In genomic region chr2:237723023-237723422, GRCh38 we compare ENCODE assay signal across 23 cellular contexts.
A peak's percentile ranks its signal among the peaks of the same experiment; 100 is the strongest.
DNase-seq lines count a peak whose midpoint lies in the region; ATAC-seq and TF ChIP-seq lines count a peak whose summit lies in the region.
"Had no signal": no experiment of that assay in that cellular context is flagged by ENCODE, and none has a peak within 500 bp of the region (broad histone marks: within the 10 kb centered on the region; RNA-seq: fewer than 3 reads in every experiment).

No MANE protein-coding gene starts in this region.

- 56 to 86% methylated on average over 1 of the region's 1 CpG for WGBS in sigmoid colon, 2 donors

- no peak for DNase-seq in CD4-positive, CD25-positive, alpha-beta regulatory T cell
- DNase-seq in SJCRH30 (no peak), sigmoid colon (no peak), NCI-H774 (lab: John Stamatoyannopoulos, UW) (no peak), NCI-H2081 (lab: John Stamatoyannopoulos, UW) (no peak), LoVo (ENCODE audit: low spot score) (no peak)
- no peak for DNase-seq in effector memory CD8-positive, alpha-beta T cell
- DNase-seq: amygdala; DMS79 treated with DMSO at 0.1 percent for 48 hours; GDM1; Karpas-422; left lung; NCI-H2081 treated with DMSO at 0.1 percent for 48 hours; NCI-H2227 treated with DMSO at 0.1 percent for 48 hours; stimulated activated CD8-positive, alpha-beta memory T cell treated with anti-CD3 and anti-CD28 coated beads, Interleukin-4, amount 100 ng/mL, for 48 hours; thyroid gland had no signal

- intact Hi-C loops in sigmoid colon (cut with DNase I): no loop called here

- peak overlapping the region in 2 of 3 donors; percentile 3 to 50 for H3K27ac Mint-ChIP-seq in CD4-positive, CD25-positive, alpha-beta regulatory T cell
- peak overlapping the region; percentile 78 to 93 for H3K27ac Mint-ChIP-seq in effector memory CD8-positive, alpha-beta T cell
- H3K27ac Mint-ChIP-seq: activated CD8-positive, alpha-beta T cell treated with anti-CD3 and anti-CD28 coated beads for 36 hours; T-helper 2 cell treated with Interferon-gamma antibody and Interleukin-4, amounts not matched to agents 5 μg/mL and 100 μg/mL, for 36 hours had no signal

- H3K4me1 Mint-ChIP-seq in CD4-positive, CD25-positive, alpha-beta regulatory T cell: peaks cover 37 to 74% (median 61%) of the 10 kb centered on the region in 4 donors
- H3K4me1 Mint-ChIP-seq in effector memory CD8-positive, alpha-beta T cell (ENCODE audit: low read depth in 2 of 2): peaks cover 43 to 67% of the 10 kb centered on the region in 2 donors

- H3K4me3 ChIP-seq in CD4-positive, CD25-positive, alpha-beta regulatory T cell (ENCODE audit: low read depth, low read length): no peak overlapping the region
- H3K4me3 ChIP-seq in SJCRH30 (no peak overlapping the region), sigmoid colon (no peak overlapping the region)
- H3K4me3 ChIP-seq: left lung, right atrium auricular region, thyroid gland had no signal

- no peaks in the 10 kb centered on the region for H3K27me3 Mint-ChIP-seq in CD4-positive, CD25-positive, alpha-beta regulatory T cell
- no peaks in the 10 kb centered on the region for H3K27me3 Mint-ChIP-seq in effector memory CD8-positive, alpha-beta T cell
- H3K27me3 Mint-ChIP-seq: activated CD4-positive, alpha-beta T cell treated with anti-CD3 and anti-CD28 coated beads for 36 hours; activated CD8-positive, alpha-beta T cell treated with anti-CD3 and anti-CD28 coated beads for 36 hours; activated naive CD4-positive, alpha-beta T cell treated with anti-CD3 and anti-CD28 coated beads, Interleukin-2, amount 50 U/mL, for 24 hours had no signal

- no peaks in the 10 kb centered on the region for H3K9me3 Mint-ChIP-seq in CD4-positive, CD25-positive, alpha-beta regulatory T cell
- H3K9me3 Mint-ChIP-seq in effector memory CD8-positive, alpha-beta T cell: no peaks in the 10 kb centered on the region
- H3K9me3 Mint-ChIP-seq: activated CD8-positive, alpha-beta T cell treated with anti-CD3 and anti-CD28 coated beads for 36 hours; activated naive CD4-positive, alpha-beta T cell treated with anti-CD3 and anti-CD28 coated beads, Interleukin-2, amount 50 U/mL, for 24 hours; activated T-helper 2 cell treated with anti-CD3 and anti-CD28 coated beads, Interferon-gamma antibody, Interleukin-2, Interleukin-4, amounts not matched to agents 10 μg/mL and 5 μg/mL and 100 μg/mL, durations not matched to agents 14 hours and 24 hours and 36 hours; T-helper 2 cell treated with Interferon-gamma antibody and Interleukin-4, amounts not matched to agents 5 μg/mL and 100 μg/mL, for 36 hours had no signal

- H3K4me3 Mint-ChIP-seq in CD4-positive, CD25-positive, alpha-beta regulatory T cell: no peak overlapping the region
- no peak overlapping the region for H3K4me3 Mint-ChIP-seq in effector memory CD8-positive, alpha-beta T cell
- H3K4me3 Mint-ChIP-seq: activated CD4-positive, alpha-beta T cell treated with anti-CD3 and anti-CD28 coated beads for 36 hours; activated CD8-positive, alpha-beta T cell treated with anti-CD3 and anti-CD28 coated beads for 36 hours; activated naive CD4-positive, alpha-beta T cell treated with anti-CD3 and anti-CD28 coated beads, Interleukin-2, amount 50 U/mL, for 24 hours; T-helper 2 cell treated with Interferon-gamma antibody and Interleukin-4, amounts not matched to agents 5 μg/mL and 100 μg/mL, for 36 hours had no signal

- no peak for ATAC-seq in CD4-positive, CD25-positive, alpha-beta regulatory T cell (ENCODE audit: low read depth in 2 of 2)
- ATAC-seq in effector memory CD8-positive, alpha-beta T cell (replicated peaks): no peak

- H3K27ac ChIP-seq in CD4-positive, CD25-positive, alpha-beta regulatory T cell (ENCODE audit: insufficient read depth, low read length, poor library complexity, severe bottlenecking): peak overlapping the region; percentile 29
- peak overlapping the region; percentile 78 for H3K27ac ChIP-seq in SJCRH30
- H3K27ac ChIP-seq in sigmoid colon: peak overlapping the region in 3 of 4 donors; percentile 28 to 97 (median 44)
- H3K27ac ChIP-seq: left lung, thyroid gland, VCaP had no signal

- H3K36me3 Mint-ChIP-seq in CD4-positive, CD25-positive, alpha-beta regulatory T cell: peaks cover 9% of the 10 kb centered on the region
- peaks cover 91% of the 10 kb centered on the region for H3K36me3 Mint-ChIP-seq in effector memory CD8-positive, alpha-beta T cell (ENCODE audit: insufficient read depth)

- H3K9me3 ChIP-seq in CD4-positive, CD25-positive, alpha-beta regulatory T cell (ENCODE audit: control insufficient read depth in 2 of 2, low read length in 2 of 2): no peaks in the 10 kb centered on the region
- H3K9me3 ChIP-seq in SJCRH30 (replicated peaks): no peaks in the 10 kb centered on the region
- no peaks in the 10 kb centered on the region for H3K9me3 ChIP-seq in sigmoid colon
- H3K9me3 ChIP-seq: left lung, right atrium auricular region, thyroid gland had no signal

- no peak for TF ChIP-seq EP300 in sigmoid colon (IDR thresholded peaks at IDR 0.05)

- no peak for TF ChIP-seq CTCF in sigmoid colon (IDR thresholded peaks at IDR 0.05)

- peaks cover 36% of the 10 kb centered on the region for H3K36me3 ChIP-seq in CD4-positive, CD25-positive, alpha-beta regulatory T cell (ENCODE audit: control insufficient read depth, insufficient read depth, low read length)
- peaks cover 29% of the 10 kb centered on the region for H3K36me3 ChIP-seq in SJCRH30
- no peaks in the 10 kb centered on the region for H3K36me3 ChIP-seq in sigmoid colon
- H3K36me3 ChIP-seq: right atrium auricular region, thyroid gland had no signal

- TF ChIP-seq POLR2A in sigmoid colon (IDR thresholded peaks at IDR 0.05): no peak

- no peaks in the 10 kb centered on the region for H3K27me3 ChIP-seq in CD4-positive, CD25-positive, alpha-beta regulatory T cell (ENCODE audit: control insufficient read depth, insufficient read depth, low read length)
- H3K27me3 ChIP-seq in SJCRH30 (no peaks in the 10 kb centered on the region), sigmoid colon (no peaks in the 10 kb centered on the region)
- H3K27me3 ChIP-seq: left lung, right atrium auricular region, thyroid gland had no signal

- peaks cover 11% of the 10 kb centered on the region for H3K4me1 ChIP-seq in CD4-positive, CD25-positive, alpha-beta regulatory T cell (ENCODE audit: control insufficient read depth, insufficient read depth, low read length, poor library complexity, severe bottlenecking)
- H3K4me1 ChIP-seq in SJCRH30 (peaks cover 74% of the 10 kb centered on the region), sigmoid colon (peaks cover 0 to 69% (median 55%) of the 10 kb centered on the region in 4 donors)
